In genomic region chrX:21255207-21255606, GRCh38 we compare ENCODE assay signal across 17 cellular contexts.
A peak's percentile ranks its signal among the peaks of the same experiment; 100 is the strongest.
DNase-seq lines count a peak whose midpoint lies in the region; ATAC-seq, FAIRE-seq and TF ChIP-seq lines count a peak whose summit lies in the region.
"Had no signal": no experiment of that assay in that cellular context is flagged by ENCODE, and none has a peak within 500 bp of the region (broad histone marks: within the 10 kb centered on the region; RNA-seq: fewer than 3 reads in every experiment).

No MANE protein-coding gene starts in this region.

- peak; percentile 78 for ATAC-seq in GM18505 (IDR thresholded peaks at IDR 0.05; ENCODE audit: unreplicated experiment)
- peak; percentile 89 for ATAC-seq in GM19438 (IDR thresholded peaks at IDR 0.05; ENCODE audit: low read depth, unreplicated experiment)
- peak; percentile 80 for ATAC-seq in HG02885 (IDR thresholded peaks at IDR 0.05; ENCODE audit: poor library complexity, unreplicated experiment)
- peak; percentile 83 for ATAC-seq in HG03558 (IDR thresholded peaks at IDR 0.05; ENCODE audit: extremely low read depth, unreplicated experiment)
- no peak for ATAC-seq in HG02973 (IDR thresholded peaks at IDR 0.05; ENCODE audit: unreplicated experiment)
- ATAC-seq: activated CD4-positive, alpha-beta T cell treated with anti-CD3 and anti-CD28 coated beads for 36 hours; esophagus mucosa; left lobe of liver had no signal

- FAIRE-seq in RCC 7860 (lab: Jason Lieb, UNC): no peak

- TF ChIP-seq POLR2A in GM18505 (IDR thresholded peaks at IDR 0.05; ENCODE audit: borderline replicate concordance, extremely low read depth, insufficient read depth, insufficient read length): no peak

- DNase-seq in RCC 7860 (ENCODE audit: low spot score): no peak
- no peak for DNase-seq in NCI-H1417 treated with DMSO at 0.1 percent for 48 hours (lab: John Stamatoyannopoulos, UW)
- DNase-seq in NCI-H82 treated with DMSO at 0.1 percent for 48 hours (lab: John Stamatoyannopoulos, UW; ENCODE audit: unreplicated experiment): no peak
- DNase-seq: activated CD4-positive, alpha-beta T cell treated with anti-CD3 and anti-CD28 coated beads for 36 hours; aorta; cortex of kidney; hypothalamus; naive B cell; NCI-H748 treated with DMSO at 0.1 percent for 48 hours; thyroid gland had no signal
